In genomic region chr1:145782166-145783099, GRCh38 we compare ENCODE assay signal across 12 cellular contexts. TPM values are rescaled to one million over a fixed set of nuclear protein-coding genes. Genes with fewer than 3 reads are reported as not detected.
DNase-seq lines count a peak whose midpoint lies in the region; ATAC-seq, FAIRE-seq and TF ChIP-seq lines count a peak whose summit lies in the region.
"Had no signal": no experiment of that assay in that cellular context is flagged by ENCODE, and none has a peak within 500 bp of the region (broad histone marks: within the 10 kb centered on the region; RNA-seq: fewer than 3 reads in every experiment).

No MANE protein-coding gene starts in this region.

- H3K4me1 Mint-ChIP-seq in activated CD8-positive, alpha-beta T cell treated with anti-CD3 and anti-CD28 coated beads for 36 hours (ENCODE audit: low read depth), result peaks cover 31% of the 10 kb centered on the region
- H3K4me1 Mint-ChIP-seq in activated CD8-positive, alpha-beta T cell treated with anti-CD3 and anti-CD28 coated beads, Interleukin-2, amount 10 ng/mL, durations not matched to agents 7 days and 5 days (ENCODE audit: low read depth), result peaks cover 25% of the 10 kb centered on the region

- CTCF ChIA-PET in activated CD8-positive, alpha-beta T cell treated with anti-CD3 and anti-CD28 coated beads for 36 hours (lab: Charles Lee), result interaction anchor here (1.6 to 3.0 kb wide), 2 partner anchors 61 to 63 kb away, joined by 3 to 11 read pairs; partner anchors contain the start of gene NUDT17
- CTCF ChIA-PET in activated CD8-positive, alpha-beta T cell treated with anti-CD3 and anti-CD28 coated beads, Interleukin-2, amount 10 ng/mL, durations not matched to agents 7 days and 5 days (lab: Charles Lee), result interaction anchor here (1.0 to 1.6 kb wide), 4 partner anchors 9 to 62 kb away, joined by 3 to 4 read pairs (median 4); no protein-coding TSS in a partner anchor
- CTCF ChIA-PET in K562 (lab: Yijun Ruan, JAX; ENCODE audit: low intra/inter-chr PET ratio), result no interaction called here

- in situ Hi-C loops in K562 (cut with MboI), result no loop called here

- H3K9me3 Mint-ChIP-seq in activated CD8-positive, alpha-beta T cell treated with anti-CD3 and anti-CD28 coated beads for 36 hours, result no peaks in the 10 kb centered on the region
- no peaks in the 10 kb centered on the region for H3K9me3 Mint-ChIP-seq in activated CD8-positive, alpha-beta T cell treated with anti-CD3 and anti-CD28 coated beads, Interleukin-2, amount 10 ng/mL, durations not matched to agents 7 days and 5 days (ENCODE audit: insufficient read depth)

- TF ChIP-seq CTCF in activated CD8-positive, alpha-beta T cell treated with anti-CD3 and anti-CD28 coated beads for 36 hours (IDR thresholded peaks at IDR 0.05), result no peak
- no peak for TF ChIP-seq CTCF in K562 (IDR thresholded peaks at IDR 0.05 in 2 of 3, conservative IDR thresholded peaks at IDR 0.05 in 1 of 3; ENCODE audit: insufficient read depth in 2 of 3, low read depth in 1 of 3, low read length in 3 of 3)
- no peak for TF ChIP-seq CTCF in keratinocyte (optimal IDR thresholded peaks at IDR 0.05 in 1 of 3, IDR thresholded peaks at IDR 0.05 in 1 of 3, conservative IDR thresholded peaks at IDR 0.05 in 1 of 3; ENCODE audit: extremely low read depth in 1 of 3, insufficient read depth in 2 of 3, low read length in 3 of 3)
- TF ChIP-seq CTCF in upper lobe of right lung (IDR thresholded peaks at IDR 0.05), result no peak

- 78% methylated on average over 12 of the region's 12 CpGs for WGBS in K562 (ENCODE audit: insufficient coverage, low coverage, missing lambda C conversion rate)

- TF ChIP-seq EP300 in K562 (IDR thresholded peaks at IDR 0.05; ENCODE audit: low read length), result no peak

- H3K4me3 ChIP-seq in K562, result no peak overlapping the region
- no peak overlapping the region for H3K4me3 ChIP-seq in keratinocyte (ENCODE audit: control insufficient read depth in 2 of 3, extremely low read depth in 1 of 3, insufficient read depth in 2 of 3, low read depth in 1 of 3, low read length in 3 of 3)
- H3K4me3 ChIP-seq in upper lobe of right lung, result no peak overlapping the region

- TF ChIP-seq POLR2A in K562 (conservative IDR thresholded peaks at IDR 0.05), result no peak

- no peak for DNase-seq in activated CD8-positive, alpha-beta T cell treated with anti-CD3 and anti-CD28 coated beads for 36 hours
- no peak for DNase-seq in activated CD8-positive, alpha-beta T cell treated with anti-CD3 and anti-CD28 coated beads, Interleukin-2, amount 10 ng/mL, durations not matched to agents 7 days and 5 days
- no peak for DNase-seq in K562 (ENCODE audit: extremely low read depth in 1 of 4, low spot score in 3 of 4)
- peak; percentile 57 for DNase-seq in keratinocyte (ENCODE audit: low read depth, low spot score)
- DNase-seq in upper lobe of right lung, result no peak
- no peak for DNase-seq in NCI-H146 treated with DMSO at 0.1 percent for 48 hours (lab: John Stamatoyannopoulos, UW; ENCODE audit: unreplicated experiment)
- no peak for DNase-seq in NCI-H2171 treated with DMSO at 0.1 percent for 48 hours (lab: John Stamatoyannopoulos, UW)
- DNase-seq in activated CD4-positive, alpha-beta T cell treated with anti-CD3 and anti-CD28 coated beads for 1 hour, result no peak
- DNase-seq: Karpas-422, T-helper 9 cell had no signal

- H3K27me3 ChIP-seq in K562 (ENCODE audit: control insufficient read depth in 2 of 2, insufficient read depth in 2 of 2, low read length in 2 of 2), result no peaks in the 10 kb centered on the region
- no peaks in the 10 kb centered on the region for H3K27me3 ChIP-seq in keratinocyte (ENCODE audit: control insufficient read depth, extremely low read depth, insufficient read depth, low read length)
- H3K27me3 ChIP-seq in upper lobe of right lung, result no peaks in the 10 kb centered on the region

- POLR2A ChIA-PET in activated CD8-positive, alpha-beta T cell treated with anti-CD3 and anti-CD28 coated beads for 36 hours (lab: Charles Lee), result no interaction called here
- POLR2A ChIA-PET in activated CD8-positive, alpha-beta T cell treated with anti-CD3 and anti-CD28 coated beads, Interleukin-2, amount 10 ng/mL, durations not matched to agents 7 days and 5 days (lab: Charles Lee), result no interaction called here
- POLR2A ChIA-PET in K562 (lab: Yijun Ruan, JAX), result interaction anchor here (1.2 kb wide), 1 partner anchor 13 kb away, joined by 4 read pairs; no protein-coding TSS in a partner anchor

- no peaks in the 10 kb centered on the region for H3K79me2 ChIP-seq in K562 (ENCODE audit: control insufficient read depth, insufficient read depth, low read length)
- no peaks in the 10 kb centered on the region for H3K79me2 ChIP-seq in keratinocyte (ENCODE audit: control insufficient read depth, insufficient read depth, low read length)

- H3K9ac ChIP-seq in K562 (ENCODE audit: insufficient read depth in 1 of 2, low read depth in 2 of 2, low read length in 2 of 2) (no peak overlapping the region), keratinocyte (ENCODE audit: control insufficient read depth, extremely low read depth, insufficient read depth, low read length) (no peak overlapping the region)

- H3K4me1 ChIP-seq in K562 (replicated peaks in 1 of 2; ENCODE audit: control insufficient read depth in 2 of 2, insufficient read depth in 2 of 2, low read length in 2 of 2), result peaks cover 0 to 3% of the 10 kb centered on the region in 2 experiments; a peak in 1 of 5 replicates
- peaks cover 19% of the 10 kb centered on the region for H3K4me1 ChIP-seq in keratinocyte (ENCODE audit: control insufficient read depth, extremely low read depth, insufficient read depth, low read length)
- H3K4me1 ChIP-seq in upper lobe of right lung, result peaks cover 9% of the 10 kb centered on the region

- H3K27ac ChIP-seq in K562 (ENCODE audit: extremely low read depth, low read depth, low read length) (no peak overlapping the region), keratinocyte (ENCODE audit: control insufficient read depth, insufficient read depth, low read length) (peak overlapping the region; percentile 73), upper lobe of right lung (peak overlapping the region; percentile 27)
- H3K27ac ChIP-seq: C4-2B had no signal

- BruUV-seq in K562 (replicated peaks; lab: Mats Ljungman, UMichigan), result no TSS peak

- H2AFZ ChIP-seq in K562 (ENCODE audit: low read depth, low read length) (no peak overlapping the region), keratinocyte (ENCODE audit: control insufficient read depth, low read length) (no peak overlapping the region)

- peaks cover 10% of the 10 kb centered on the region; the same call in 2 of the 3 replicates for H3K36me3 ChIP-seq in K562 (ENCODE audit: control insufficient read depth, insufficient read depth, low read length)
- H3K36me3 ChIP-seq in keratinocyte (ENCODE audit: control insufficient read depth in 2 of 2, extremely low read depth in 1 of 2, insufficient read depth in 2 of 2, low read length in 2 of 2), result no peaks in the 10 kb centered on the region
- H3K36me3 ChIP-seq in upper lobe of right lung, result no peaks in the 10 kb centered on the region

- H4K20me1 ChIP-seq in K562 (replicated peaks; ENCODE audit: control insufficient read depth, insufficient read depth, low read length) (no peaks in the 10 kb centered on the region), keratinocyte (ENCODE audit: control insufficient read depth, extremely low read depth, insufficient read depth, low read length) (no peaks in the 10 kb centered on the region)

- H3K4me3 Mint-ChIP-seq in activated CD8-positive, alpha-beta T cell treated with anti-CD3 and anti-CD28 coated beads for 36 hours, result no peak overlapping the region
- H3K4me3 Mint-ChIP-seq in activated CD8-positive, alpha-beta T cell treated with anti-CD3 and anti-CD28 coated beads, Interleukin-2, amount 10 ng/mL, durations not matched to agents 7 days and 5 days, result no peak overlapping the region

- no peaks in the 10 kb centered on the region for H3K9me1 ChIP-seq in K562 (ENCODE audit: control insufficient read depth, insufficient read depth, low read length)
- no peaks in the 10 kb centered on the region for H3K9me1 ChIP-seq in keratinocyte (ENCODE audit: control insufficient read depth, extremely low read depth, insufficient read depth, low read length)

- H3K36me3 Mint-ChIP-seq in activated CD8-positive, alpha-beta T cell treated with anti-CD3 and anti-CD28 coated beads for 36 hours (ENCODE audit: low read depth), result peaks cover 25% of the 10 kb centered on the region
- H3K36me3 Mint-ChIP-seq in activated CD8-positive, alpha-beta T cell treated with anti-CD3 and anti-CD28 coated beads, Interleukin-2, amount 10 ng/mL, durations not matched to agents 7 days and 5 days (ENCODE audit: low read depth), result peaks cover 32% of the 10 kb centered on the region

- H3K27me3 Mint-ChIP-seq in activated CD8-positive, alpha-beta T cell treated with anti-CD3 and anti-CD28 coated beads for 36 hours, result no peaks in the 10 kb centered on the region
- H3K27me3 Mint-ChIP-seq in activated CD8-positive, alpha-beta T cell treated with anti-CD3 and anti-CD28 coated beads, Interleukin-2, amount 10 ng/mL, durations not matched to agents 7 days and 5 days (ENCODE audit: low read depth), result no peaks in the 10 kb centered on the region

- ATAC-seq in activated CD8-positive, alpha-beta T cell treated with anti-CD3 and anti-CD28 coated beads for 36 hours, result no peak
- no peak for ATAC-seq in activated CD8-positive, alpha-beta T cell treated with anti-CD3 and anti-CD28 coated beads, Interleukin-2, amount 10 ng/mL, durations not matched to agents 7 days and 5 days
- no peak for ATAC-seq in K562
- ATAC-seq in upper lobe of right lung, result peak; percentile 62

- H3K9me3 ChIP-seq in K562 (replicated peaks; ENCODE audit: control insufficient read depth, insufficient read depth, low read depth, low read length) (no peaks in the 10 kb centered on the region), keratinocyte (ENCODE audit: control insufficient read depth, low read depth, low read length) (no peaks in the 10 kb centered on the region), upper lobe of right lung (no peaks in the 10 kb centered on the region)

- dilution Hi-C loops in keratinocyte (cut with MboI; ENCODE audit: extremely low pct_ligation_motif_present, low sequenced_read_pairs), result no loop called here

- H3K4me2 ChIP-seq in K562 (ENCODE audit: insufficient read depth, low read length) (no peak overlapping the region), keratinocyte (ENCODE audit: control insufficient read depth, extremely low read depth, insufficient read depth, low read depth, low read length) (peak overlapping the region; percentile 50)

- intact Hi-C loops in activated CD8-positive, alpha-beta T cell treated with anti-CD3 and anti-CD28 coated beads for 36 hours (cut with micrococcal nuclease), result no loop called here
- intact Hi-C loops in K562 (cut with micrococcal nuclease), result no loop called here
- intact Hi-C loops in upper lobe of right lung (cut with DNase I), result no loop called here

- H3K27ac Mint-ChIP-seq in activated CD8-positive, alpha-beta T cell treated with anti-CD3 and anti-CD28 coated beads for 36 hours, result peak overlapping the region; percentile 17
- H3K27ac Mint-ChIP-seq in activated CD8-positive, alpha-beta T cell treated with anti-CD3 and anti-CD28 coated beads, Interleukin-2, amount 10 ng/mL, durations not matched to agents 7 days and 5 days, result no peak overlapping the region

- FAIRE-seq in K562 (lab: Jason Lieb, UNC) (no peak), keratinocyte (lab: Jason Lieb, UNC) (peak; percentile 58)
- FAIRE-seq: endometrium had no signal

- no peak for TF ChIP-seq RAD21 in K562 (CRISPR knock-in tag; conservative IDR thresholded peaks at IDR 0.05 in 1 of 2, IDR thresholded peaks at IDR 0.05 in 1 of 2)

RNA-seq across cellular contexts. Expression of gene RNF115, which starts 41.5 kb away (rescaled TPM):
- 10 to 100 TPM; 12.6 to 13.1 TPM for total RNA-seq in activated CD8-positive, alpha-beta T cell treated with anti-CD3 and anti-CD28 coated beads for 36 hours
- total RNA-seq in activated CD8-positive, alpha-beta T cell treated with anti-CD3 and anti-CD28 coated beads, Interleukin-2, amount 10 ng/mL, durations not matched to agents 7 days and 5 days, result 10 to 100 TPM; 15.1 to 15.5 TPM
- total RNA-seq in K562 (2011; cell fraction: chromatin; rRNA removed; ENCODE audit: low replicate concordance), result 11.8 and 34.8 TPM in 2 replicates
- total RNA-seq in K562 (2011; cell fraction: nucleolus; rRNA removed), result 5.8 and 7.8 TPM in 2 replicates
- 12.8 and 21.9 TPM in 2 replicates for total RNA-seq in K562 (2011; cell fraction: nucleoplasm; rRNA removed)
- 8.4 and 8.8 TPM in 2 replicates for total RNA-seq in K562 (2014; rRNA removed)
- 12.5 and 13.6 TPM in 2 replicates for total RNA-seq in K562 (2014; rRNA removed; fragmentation: Illumina TruSeq; extraction: Trizol)
- total RNA-seq in K562 (2015; rRNA removed; fragmentation: Illumina TruSeq; extraction: Trizol), result 11.5 and 12.3 TPM in 2 replicates
- total RNA-seq in K562 (2021), result 9.5 and 10.2 TPM in 2 replicates
- polyA plus RNA-seq in K562 (2011; rRNA removed), result 12.1 and 14.3 TPM in 2 replicates
- polyA plus RNA-seq in K562 (2011; cell fraction: cytosol; rRNA removed), result 3.6 and 6.3 TPM in 2 replicates
- 7.5 and 9.1 TPM in 2 replicates for polyA plus RNA-seq in K562 (2011; cell fraction: nucleus; rRNA removed)
- 6.5 and 10.6 TPM in 2 replicates for polyA plus RNA-seq in K562 (2012)
- 8.4 and 9.9 TPM in 2 replicates for polyA plus RNA-seq in K562 (2014; fragmentation: Illumina TruSeq; extraction: Trizol)
- 1 to 10 TPM; 1.9 to 2.0 TPM for polyA plus RNA-seq in K562 (2014; fragmentation: Nextera tagmentation; extraction: Ambion mirVana)
- 6.9 and 7.8 TPM in 2 replicates for polyA plus RNA-seq in K562 (2014; rRNA removed)
- polyA minus RNA-seq in K562 (2011; rRNA and poly(A)+ RNA removed), result 13.8 and 15.8 TPM in 2 replicates
- polyA minus RNA-seq in K562 (2011; cell fraction: cytosol; rRNA and poly(A)+ RNA removed), result 2.5 and 3.6 TPM in 2 replicates
- 4.0 and 6.6 TPM in 2 replicates for polyA minus RNA-seq in K562 (2011; cell fraction: nucleus; rRNA and poly(A)+ RNA removed)
- 7.4 to 10.1 TPM (median 7.4 TPM) in 3 replicates for polyA plus RNA-seq in keratinocyte
- 5.6 TPM for polyA plus RNA-seq in keratinocyte (2011; ENCODE audit: low read depth)
- polyA plus RNA-seq in keratinocyte (2011; cell fraction: cytosol; rRNA removed), result 4.8 and 10.4 TPM in 2 replicates
- 9.4 and 9.6 TPM in 2 replicates for polyA plus RNA-seq in keratinocyte (2011; cell fraction: nucleus; rRNA removed)
- 5.4 and 6.1 TPM in 2 replicates for polyA plus RNA-seq in keratinocyte (2012; ENCODE audit: low replicate concordance)
- polyA minus RNA-seq in keratinocyte, result 6.1 to 11.8 TPM (median 7.3 TPM) in 3 replicates
- 2.5 TPM for polyA minus RNA-seq in keratinocyte (2011; cell fraction: cytosol; rRNA and poly(A)+ RNA removed)
- polyA minus RNA-seq in keratinocyte (2011; cell fraction: nucleus; rRNA and poly(A)+ RNA removed), result 5.1 and 11.7 TPM in 2 replicates
- total RNA-seq in upper lobe of right lung, result 15.8 TPM

RNA-seq across cellular contexts. Expression of gene POLR3C, which starts 41.6 kb away (rescaled TPM):
- 10 to 100 TPM; 38.2 to 39.4 TPM for total RNA-seq in activated CD8-positive, alpha-beta T cell treated with anti-CD3 and anti-CD28 coated beads for 36 hours
- 10 to 100 TPM; 29.7 to 31.5 TPM for total RNA-seq in activated CD8-positive, alpha-beta T cell treated with anti-CD3 and anti-CD28 coated beads, Interleukin-2, amount 10 ng/mL, durations not matched to agents 7 days and 5 days
- 37.8 and 57.1 TPM in 2 replicates for total RNA-seq in K562 (2011; cell fraction: chromatin; rRNA removed; ENCODE audit: low replicate concordance)
- total RNA-seq in K562 (2011; cell fraction: nucleolus; rRNA removed), result 31.2 and 31.5 TPM in 2 replicates
- total RNA-seq in K562 (2011; cell fraction: nucleoplasm; rRNA removed), result 25.9 and 26.0 TPM in 2 replicates
- 42.0 and 44.8 TPM in 2 replicates for total RNA-seq in K562 (2014; rRNA removed)
- 50.7 and 53.9 TPM in 2 replicates for total RNA-seq in K562 (2014; rRNA removed; fragmentation: Illumina TruSeq; extraction: Trizol)
- total RNA-seq in K562 (2015; rRNA removed; fragmentation: Illumina TruSeq; extraction: Trizol), result 54.6 and 56.8 TPM in 2 replicates
- total RNA-seq in K562 (2021), result 45.2 and 46.0 TPM in 2 replicates
- 31.5 and 42.9 TPM in 2 replicates for polyA plus RNA-seq in K562 (2011; rRNA removed)
- polyA plus RNA-seq in K562 (2011; cell fraction: cytosol; rRNA removed), result 37.4 and 40.8 TPM in 2 replicates
- 36.4 and 38.6 TPM in 2 replicates for polyA plus RNA-seq in K562 (2011; cell fraction: nucleus; rRNA removed)
- polyA plus RNA-seq in K562 (2012), result 40.1 and 47.0 TPM in 2 replicates
- 58.1 and 64.1 TPM in 2 replicates for polyA plus RNA-seq in K562 (2014; fragmentation: Illumina TruSeq; extraction: Trizol)
- 10 to 100 TPM; 19.7 to 49.9 TPM for polyA plus RNA-seq in K562 (2014; fragmentation: Nextera tagmentation; extraction: Ambion mirVana)
- 36.9 and 43.5 TPM in 2 replicates for polyA plus RNA-seq in K562 (2014; rRNA removed)
- polyA minus RNA-seq in K562 (2011; rRNA and poly(A)+ RNA removed), result 66.4 and 95.6 TPM in 2 replicates
- polyA minus RNA-seq in K562 (2011; cell fraction: cytosol; rRNA and poly(A)+ RNA removed), result 19.7 and 30.7 TPM in 2 replicates
- 18.6 and 33.4 TPM in 2 replicates for polyA minus RNA-seq in K562 (2011; cell fraction: nucleus; rRNA and poly(A)+ RNA removed)
- polyA plus RNA-seq in keratinocyte, result 33.9 to 44.4 TPM (median 34.4 TPM) in 3 replicates
- 24.2 TPM for polyA plus RNA-seq in keratinocyte (2011; ENCODE audit: low read depth)
- 29.2 and 35.5 TPM in 2 replicates for polyA plus RNA-seq in keratinocyte (2011; cell fraction: cytosol; rRNA removed)
- 41.4 and 44.7 TPM in 2 replicates for polyA plus RNA-seq in keratinocyte (2011; cell fraction: nucleus; rRNA removed)
- 17.8 and 24.1 TPM in 2 replicates for polyA plus RNA-seq in keratinocyte (2012; ENCODE audit: low replicate concordance)
- polyA minus RNA-seq in keratinocyte, result 20.3 to 49.4 TPM (median 46.9 TPM) in 3 replicates
- 24.4 TPM for polyA minus RNA-seq in keratinocyte (2011; cell fraction: cytosol; rRNA and poly(A)+ RNA removed)
- polyA minus RNA-seq in keratinocyte (2011; cell fraction: nucleus; rRNA and poly(A)+ RNA removed), result 17.8 and 28.3 TPM in 2 replicates
- 29.1 TPM for total RNA-seq in upper lobe of right lung
